In genomic region chr9:698937-699336, GRCh38 we compare ENCODE assay signal across 23 cellular contexts.
DNase-seq lines count a peak whose midpoint lies in the region; TF ChIP-seq lines count a peak whose summit lies in the region.
"Had no signal": no experiment of that assay in that cellular context is flagged by ENCODE, and none has a peak within 500 bp of the region (broad histone marks: within the 10 kb centered on the region; RNA-seq: fewer than 3 reads in every experiment).

No MANE protein-coding gene starts in this region.

- H3K36me3 ChIP-seq in trophoblast cell (ENCODE audit: control insufficient read depth in 1 of 2, insufficient read depth in 2 of 2, low read length in 2 of 2) (peaks cover 6 to 24% of the 10 kb centered on the region in 2 experiments), vagina (no peaks in the 10 kb centered on the region)
- H3K36me3 ChIP-seq: adrenal gland, SJCRH30 had no signal

- TF ChIP-seq CTCF in vagina (IDR thresholded peaks at IDR 0.05): no peak

- no CpG with 5 or more reads among the region's 6 CpGs for WGBS in trophoblast cell (ENCODE audit: extremely low coverage, insufficient coverage, insufficient read length)

- CTCF ChIA-PET in HEK293T (lab: Yijun Ruan, JAX): no interaction called here

- H3K4me3 ChIP-seq in trophoblast cell (ENCODE audit: low read depth, low read length): no peak overlapping the region
- H3K4me3 ChIP-seq in vagina: no peak overlapping the region
- H3K4me3 ChIP-seq: adrenal gland, heart right ventricle, lung, SJCRH30, skin epidermis had no signal

- H2BK5ac ChIP-seq in trophoblast cell (ENCODE audit: low read depth, low read length, poor library complexity): peak overlapping the region; percentile 80

- no peak overlapping the region for H3K9ac ChIP-seq in trophoblast cell (ENCODE audit: low read length)

- POLR2A ChIA-PET in HEK293T (lab: Yijun Ruan, JAX): no interaction called here

- DNase-seq in NCI-H82 (lab: John Stamatoyannopoulos, UW) (peak; percentile 69), NCI-H82 treated with DMSO at 0.1 percent for 48 hours (lab: John Stamatoyannopoulos, UW; ENCODE audit: unreplicated experiment) (no peak), epithelial cell of prostate (ENCODE audit: low read depth, low spot score) (no peak), trophoblast cell (no peak), vagina (ENCODE audit: extremely low spot score in 2 of 2) (no peak), amygdala (lab: John Stamatoyannopoulos, UW) (no peak), HEK293T (ENCODE audit: extremely low spot score) (no peak)
- no peak for DNase-seq in activated CD8-positive, alpha-beta memory T cell treated with anti-CD3 and anti-CD28 coated beads, Interleukin-2, amount 50 U/mL, for 48 hours
- DNase-seq: activated gamma-delta T cell treated with Interleukin-2 at 50 U/mL for 16 hours; adrenal gland; heart right ventricle; naive thymus-derived CD8-positive, alpha-beta T cell; NCI-H1105; NCI-H2107; NCI-H526 treated with DMSO at 0.1 percent for 48 hours; posterior cingulate gyrus; SJCRH30; stimulated activated CD4-positive, alpha-beta T cell treated with anti-CD3 and anti-CD28 coated beads, Interleukin-4, amount 100 ng/mL, for 1 hour; T-helper 2 cell had no signal

- peak overlapping the region; percentile 74 for H3K14ac ChIP-seq in trophoblast cell (ENCODE audit: low read length)

- peak overlapping the region; percentile 42 for H2AK5ac ChIP-seq in trophoblast cell (ENCODE audit: low read length)

- H3K4ac ChIP-seq in trophoblast cell (ENCODE audit: low read depth, low read length): peak overlapping the region; percentile 68

- peaks cover 60% of the 10 kb centered on the region for H3K79me1 ChIP-seq in trophoblast cell (ENCODE audit: low read length)

- H3K4me1 ChIP-seq in trophoblast cell (ENCODE audit: control insufficient read depth in 1 of 2, insufficient read depth in 2 of 2, low read length in 2 of 2) (peaks cover 49 to 59% of the 10 kb centered on the region in 2 experiments), vagina (peaks cover 77% of the 10 kb centered on the region)

- H3K23ac ChIP-seq in trophoblast cell (ENCODE audit: low read length): no peak overlapping the region

- peak overlapping the region; percentile 51 for H4K12ac ChIP-seq in trophoblast cell (ENCODE audit: low read depth, low read length)

- H4K8ac ChIP-seq in trophoblast cell (ENCODE audit: low read depth, low read length): peak overlapping the region; percentile 44

- no peak overlapping the region for H3K4me2 ChIP-seq in trophoblast cell (ENCODE audit: low read length)

- peak overlapping the region; percentile 79 for H2BK12ac ChIP-seq in trophoblast cell (ENCODE audit: low read length)

- no peaks in the 10 kb centered on the region for H3K9me3 ChIP-seq in trophoblast cell (ENCODE audit: insufficient read depth, low read depth, low read length)
- no peaks in the 10 kb centered on the region for H3K9me3 ChIP-seq in vagina
- H3K9me3 ChIP-seq: adrenal gland, heart right ventricle, SJCRH30 had no signal

- H3K27me3 ChIP-seq in trophoblast cell (ENCODE audit: insufficient read depth, low read length): no peaks in the 10 kb centered on the region
- no peaks in the 10 kb centered on the region for H3K27me3 ChIP-seq in vagina
- H3K27me3 ChIP-seq: adrenal gland, heart right ventricle, SJCRH30 had no signal

- intact Hi-C loops in vagina (cut with DNase I): loop anchor here (10.0 kb wide), 1 partner anchor 74 kb away; no protein-coding TSS in a partner anchor

- peak overlapping the region; percentile 89 for H4K91ac ChIP-seq in trophoblast cell (ENCODE audit: low read depth, low read length)

- H3K18ac ChIP-seq in trophoblast cell (ENCODE audit: low read length): peak overlapping the region; percentile 81

- peaks cover 24% of the 10 kb centered on the region for H3K79me2 ChIP-seq in trophoblast cell (ENCODE audit: control insufficient read depth, insufficient read depth, low read length, poor library complexity)

- peak overlapping the region; percentile 82 for H3K27ac ChIP-seq in epithelial cell of prostate
- H3K27ac ChIP-seq in trophoblast cell (ENCODE audit: low read depth, low read length): peak overlapping the region; percentile 92
- peak overlapping the region; percentile 60 for H3K27ac ChIP-seq in vagina
- H3K27ac ChIP-seq: 22Rv1, SJCRH30, VCaP had no signal

- TF ChIP-seq POLR2A in vagina (IDR thresholded peaks at IDR 0.05): no peak

- no peak overlapping the region for H2AFZ ChIP-seq in trophoblast cell (ENCODE audit: insufficient read depth, low read length, poor library complexity)

- peak overlapping the region; percentile 78 for H2BK120ac ChIP-seq in trophoblast cell (ENCODE audit: insufficient read depth, low read length, poor library complexity)

TF ChIP-seq in HEK293T, 16 proteins besides CTCF, POLR2A, EP300 and RAD21:
- TF ChIP-seq ZNF384 (IDR thresholded peaks at IDR 0.05) (no peak), HDGF (IDR thresholded peaks at IDR 0.05; ENCODE audit: borderline replicate concordance) (no peak), NFRKB (IDR thresholded peaks at IDR 0.05) (no peak), SUZ12 (IDR thresholded peaks at IDR 0.05) (no peak), BHLHE40 (IDR thresholded peaks at IDR 0.05; ENCODE audit: borderline replicate concordance) (no peak), L3MBTL2 (conservative IDR thresholded peaks at IDR 0.05) (no peak), FOXA1 (IDR thresholded peaks at IDR 0.05) (no peak), ARNT (IDR thresholded peaks at IDR 0.05) (no peak), TARDBP (IDR thresholded peaks at IDR 0.05) (no peak)
